1 cellular context compared by ENCODE assay signal in the genomic region with DNA sequence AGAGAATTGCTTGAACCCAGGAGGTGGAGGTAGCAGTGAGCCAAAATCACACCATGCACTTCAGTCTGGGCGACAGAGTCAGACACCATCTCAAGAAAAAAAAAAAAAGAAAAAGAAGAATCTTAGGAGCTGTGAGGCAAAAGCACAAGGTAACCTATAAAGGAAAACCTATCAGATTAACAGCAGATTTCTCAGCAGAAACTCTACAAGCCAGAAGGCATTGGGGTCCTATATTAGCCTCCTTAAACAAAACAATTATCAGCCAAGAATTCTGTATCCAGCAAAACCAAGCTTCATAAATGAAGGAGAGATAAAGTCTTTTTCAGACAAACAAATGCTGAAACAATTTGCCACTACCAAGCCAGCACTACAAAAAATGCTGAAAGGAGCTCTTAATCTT. TPM values are rescaled to one million over a fixed set of nuclear protein-coding genes. Genes with fewer than 3 reads are reported as not detected.
"Had no signal": no experiment of that assay in that cellular context is flagged by ENCODE, and none has a peak within 500 bp of the region (broad histone marks: within the 10 kb centered on the region; RNA-seq: fewer than 3 reads in every experiment).

No MANE protein-coding gene starts in this region.

RNA-seq across cellular contexts. Expression of a gene that starts 24.9 kb away (rescaled TPM):
- polyA plus RNA-seq: IgD-negative memory B cell had no signal
